Comparison of ENCODE assay signal across 18 cellular contexts in genomic region chr2:83874712-83875430, GRCh38.
A peak's percentile ranks its signal among the peaks of the same experiment; 100 is the strongest.
DNase-seq lines count a peak whose midpoint lies in the region; ATAC-seq, FAIRE-seq and TF ChIP-seq lines count a peak whose summit lies in the region.
"Had no signal": no experiment of that assay in that cellular context is flagged by ENCODE, and none has a peak within 500 bp of the region (broad histone marks: within the 10 kb centered on the region; RNA-seq: fewer than 3 reads in every experiment).

No MANE protein-coding gene starts in this region.

- TF ChIP-seq EP300 in H1 (IDR thresholded peaks at IDR 0.05; ENCODE audit: borderline replicate concordance in 1 of 2, low read depth in 2 of 2, low read length in 2 of 2) = no peak

- CTCF ChIA-PET in H1 (lab: Charles Lee; ENCODE audit: partially characterized antibody) = no interaction called here

- POLR2A ChIA-PET in H1 (lab: Charles Lee; ENCODE audit: partially characterized antibody) = no interaction called here

- H3K9me3 ChIP-seq in H1 (ENCODE audit: insufficient read depth in 2 of 2, low read depth in 1 of 2, low read length in 1 of 2) = peaks cover 17 to 30% of the 10 kb centered on the region in 2 experiments
- H3K9me3 ChIP-seq in spleen = peaks cover 0 to 67% (median 35%) of the 10 kb centered on the region in 8 donors

- no peak for TF ChIP-seq POLR2A in NB4 (IDR thresholded peaks at IDR 0.05; ENCODE audit: extremely low read depth, insufficient read length)
- no peak for TF ChIP-seq POLR2A in H1 (IDR thresholded peaks at IDR 0.05; ENCODE audit: control extremely low read depth in 1 of 2, low read depth in 2 of 2, low read length in 2 of 2)
- no peak for TF ChIP-seq POLR2A in spleen (IDR thresholded peaks at IDR 0.05)

- H4K8ac ChIP-seq in H1 (ENCODE audit: extremely low read depth, insufficient read depth, low read length) = no peak overlapping the region

- H3K27ac Mint-ChIP-seq in natural killer cell treated with Interleukin-12 subunit alpha and Interleukin-12 subunit beta and Interleukin-15 and Interleukin-18, amount 100 ng/mL, for 72 hours = no peak overlapping the region
- H3K27ac Mint-ChIP-seq: B cell; CD4-positive, alpha-beta T cell; IgD-negative memory B cell had no signal

- no peak for FAIRE-seq in H1 (lab: Jason Lieb, UNC)
- FAIRE-seq: A204.1 had no signal

- no peaks in the 10 kb centered on the region; a peak in 2 of 8 replicates for H3K36me3 ChIP-seq in H1 (ENCODE audit: control insufficient read depth in 2 of 4, insufficient read depth in 4 of 4, low read length in 3 of 4)
- no peaks in the 10 kb centered on the region for H3K36me3 ChIP-seq in spleen

- no peak overlapping the region for H4K91ac ChIP-seq in H1 (replicated peaks; ENCODE audit: insufficient read length, low read length)

- H3K23me2 ChIP-seq in H1 (ENCODE audit: low read depth, low read length) = no peaks in the 10 kb centered on the region

- H3K79me2 ChIP-seq in H1 (ENCODE audit: control insufficient read depth in 1 of 2, insufficient read depth in 2 of 2, low read length in 2 of 2) = no peaks in the 10 kb centered on the region

- H3K36me3 Mint-ChIP-seq in natural killer cell treated with Interleukin-12 subunit alpha and Interleukin-12 subunit beta and Interleukin-15 and Interleukin-18, amount 100 ng/mL, for 72 hours = peaks cover 7% of the 10 kb centered on the region
- H3K36me3 Mint-ChIP-seq: IgD-negative memory B cell had no signal

- DNase-seq in ELF-1 (ENCODE audit: low read depth, low spot score) (peak; percentile 1), NB4 (ENCODE audit: low read depth) (no peak), H1 (ENCODE audit: low read depth in 1 of 2, low spot score in 2 of 2) (peak in 1 of 2 experiments; percentile 15), spleen (peak; percentile 61), hippocampal formation (lab: John Stamatoyannopoulos, UW) (no peak), DMS79 (lab: John Stamatoyannopoulos, UW) (no peak)
- no peak for DNase-seq in natural killer cell treated with Interleukin-12 subunit alpha and Interleukin-12 subunit beta and Interleukin-15 and Interleukin-18, amount 100 ng/mL, for 72 hours (ENCODE audit: low spot score)
- DNase-seq: C1 segment of cervical spinal cord; Calu3; CD4-positive, alpha-beta T cell; DMS153; DND-41; GF-D8; H7; KG1 had no signal

- TF ChIP-seq CTCF in NB4 (IDR thresholded peaks at IDR 0.05; ENCODE audit: low read depth, low read length) (peak; percentile 3), H1 (IDR thresholded peaks at IDR 0.05; ENCODE audit: control extremely low read depth in 1 of 3, insufficient read depth in 1 of 3, low read depth in 1 of 3, low read length in 3 of 3) (peak; percentile 18 to 32 (median 27)), spleen (IDR thresholded peaks at IDR 0.05 in 8 of 11, conservative IDR thresholded peaks at IDR 0.05 in 3 of 11) (no peak)

- 90% methylated on average over 14 of the region's 14 CpGs; no CpG with 5 or more reads in 1 of the 2 experiments for WGBS in H1 (ENCODE audit: extremely low coverage in 1 of 2, insufficient coverage in 1 of 2, insufficient read length in 1 of 2, insufficient replicate concordance in 2 of 2, low coverage in 1 of 2, low lambda C conversion rate in 2 of 2, missing lambda C conversion rate in 1 of 2), 2 experiments
- 80 to 91% (median 89%) methylated on average over 12 to 14 of the region's 14 CpGs for WGBS in spleen, 5 donors

- H3K18ac ChIP-seq in H1 (ENCODE audit: extremely low read depth, low read length) = no peak overlapping the region

- H3K27ac ChIP-seq in H1 (ENCODE audit: low read depth, low read length) (no peak overlapping the region), spleen (no peak overlapping the region)

- no peak overlapping the region for H3K23ac ChIP-seq in H1 (ENCODE audit: insufficient read length)

- ATAC-seq in natural killer cell treated with Interleukin-12 subunit alpha and Interleukin-12 subunit beta and Interleukin-15 and Interleukin-18, amount 100 ng/mL, for 72 hours = no peak

- no peaks in the 10 kb centered on the region for H3K4me1 ChIP-seq in H1 (replicated peaks in 1 of 4; ENCODE audit: control insufficient read depth in 3 of 4, insufficient read depth in 4 of 4, low read length in 3 of 4)
- no peaks in the 10 kb centered on the region for H3K4me1 ChIP-seq in spleen

- no peaks in the 10 kb centered on the region for H4K20me1 ChIP-seq in H1 (replicated peaks in 1 of 2; ENCODE audit: control insufficient read depth in 1 of 2, insufficient read depth in 2 of 2, low read length in 2 of 2)

- H3K9me3 Mint-ChIP-seq in natural killer cell treated with Interleukin-12 subunit alpha and Interleukin-12 subunit beta and Interleukin-15 and Interleukin-18, amount 100 ng/mL, for 72 hours = peaks cover 16% of the 10 kb centered on the region

- H3K4ac ChIP-seq in H1 (replicated peaks; ENCODE audit: insufficient read length, low read depth, low read length) = no peak overlapping the region

- H2BK15ac ChIP-seq in H1 (ENCODE audit: low read length) = no peak overlapping the region

- no peak overlapping the region for H2BK20ac ChIP-seq in H1 (ENCODE audit: low read length)

- no peak overlapping the region for H3K14ac ChIP-seq in H1 (ENCODE audit: insufficient read length)

- H3K4me1 Mint-ChIP-seq in natural killer cell treated with Interleukin-12 subunit alpha and Interleukin-12 subunit beta and Interleukin-15 and Interleukin-18, amount 100 ng/mL, for 72 hours (ENCODE audit: low read depth in 2 of 2) = no peaks in the 10 kb centered on the region
- H3K4me1 Mint-ChIP-seq: B cell, IgD-negative memory B cell had no signal

- H3K9ac ChIP-seq in H1 (replicated peaks in 1 of 4; ENCODE audit: extremely low read depth in 1 of 4, low read depth in 3 of 4, low read length in 3 of 4) = no peak overlapping the region

- H2AK5ac ChIP-seq in H1 (ENCODE audit: low read depth, low read length) = no peak overlapping the region

- H3K4me3 ChIP-seq in NB4 (ENCODE audit: low read depth, low read length) (no peak overlapping the region), H1 (ENCODE audit: extremely low read depth in 1 of 4, insufficient read depth in 2 of 4, low read depth in 3 of 4, low read length in 4 of 4) (no peak overlapping the region), spleen (no peak overlapping the region)

- H3K79me1 ChIP-seq in H1 (ENCODE audit: low read depth, low read length) = no peaks in the 10 kb centered on the region

- intact Hi-C loops in spleen (cut with DNase I; ENCODE audit: low total_unique reads) = no loop called here

- no peak overlapping the region for H3K4me3 Mint-ChIP-seq in natural killer cell treated with Interleukin-12 subunit alpha and Interleukin-12 subunit beta and Interleukin-15 and Interleukin-18, amount 100 ng/mL, for 72 hours
- H3K4me3 Mint-ChIP-seq: B cell; CD4-positive, alpha-beta T cell; IgD-negative memory B cell had no signal

- no peak overlapping the region for H2AFZ ChIP-seq in H1 (ENCODE audit: low read length)

- H3K56ac ChIP-seq in H1 (replicated peaks; ENCODE audit: insufficient read length, low read depth, low read length) = no peak overlapping the region

- H2BK5ac ChIP-seq in H1 (ENCODE audit: low read depth, low read length) = no peak overlapping the region

- H4K5ac ChIP-seq in H1 (ENCODE audit: insufficient read length, low read depth, low read length) = no peak overlapping the region

- no peak overlapping the region for H2BK120ac ChIP-seq in H1 (replicated peaks; ENCODE audit: low read depth, low read length)

- H3K4me2 ChIP-seq in H1 (ENCODE audit: insufficient read depth in 1 of 2, low read depth in 2 of 2, low read length in 2 of 2) = no peak overlapping the region

- H3K27me3 ChIP-seq in H1 (replicated peaks in 1 of 4; ENCODE audit: control insufficient read depth in 3 of 4, extremely low read depth in 1 of 4, insufficient read depth in 3 of 4, low read length in 3 of 4) (no peaks in the 10 kb centered on the region), spleen (replicated peaks in 1 of 7) (no peaks in the 10 kb centered on the region)

- no peak overlapping the region for H2BK12ac ChIP-seq in H1 (ENCODE audit: low read depth, low read length)

- no peaks in the 10 kb centered on the region for H3K27me3 Mint-ChIP-seq in natural killer cell treated with Interleukin-12 subunit alpha and Interleukin-12 subunit beta and Interleukin-15 and Interleukin-18, amount 100 ng/mL, for 72 hours
- H3K27me3 Mint-ChIP-seq: B cell; CD4-positive, alpha-beta T cell; IgD-negative memory B cell had no signal

- TF ChIP-seq RAD21 in H1 (IDR thresholded peaks at IDR 0.05 in 1 of 2, conservative IDR thresholded peaks at IDR 0.05 in 1 of 2; ENCODE audit: low read depth in 2 of 2, low read length in 2 of 2) = peak; percentile 44 to 61

TF ChIP-seq in H1, 55 proteins besides CTCF, POLR2A, EP300 and RAD21 (continues in another document):
- no peak for TF ChIP-seq SIX5 (IDR thresholded peaks at IDR 0.05; ENCODE audit: low read depth, low read length)
- TF ChIP-seq FOSL1 (IDR thresholded peaks at IDR 0.05; ENCODE audit: insufficient read depth, low read depth, low read length) = no peak

Comparison
In these comparisons a context has a peak if more than half of its experiments do, and no peak if none do; other contexts are left out.
1. DNase-seq: peak in ELF-1 (single experiment) and spleen (single experiment); none in NB4 (single experiment), hippocampal formation (0 of 2), natural killer cell treated with Interleukin-12 subunit alpha and Interleukin-12 subunit beta and Interleukin-15 and Interleukin-18, amount 100 ng/mL, for 72 hours (single experiment) and DMS79 (single experiment).
2. CTCF ChIP-seq: peak in NB4 (single experiment) and H1 (3 of 3); none in spleen (0 of 11).